23 cellular contexts compared by ENCODE assay signal in genomic region chr4:45172636-45173035, GRCh38.
A peak's percentile ranks its signal among the peaks of the same experiment; 100 is the strongest.
DNase-seq lines count a peak whose midpoint lies in the region; ATAC-seq and TF ChIP-seq lines count a peak whose summit lies in the region.
"Had no signal": no experiment of that assay in that cellular context is flagged by ENCODE, and none has a peak within 500 bp of the region (broad histone marks: within the 10 kb centered on the region; RNA-seq: fewer than 3 reads in every experiment).

No MANE protein-coding gene starts in this region.

- H3F3A ChIP-seq in neural progenitor cell (ENCODE audit: low read depth): no peaks in the 10 kb centered on the region

- H3K27ac ChIP-seq in endodermal cell (ENCODE audit: low read depth, low read length) (no peak overlapping the region), neural progenitor cell (no peak overlapping the region)
- H3K27ac ChIP-seq in effector memory CD4-positive, alpha-beta T cell (ENCODE audit: insufficient read depth, low read length, poor library complexity, severe bottlenecking): no peak overlapping the region
- H3K27ac ChIP-seq: GM23248, HL-60 had no signal

- H2AFZ ChIP-seq in neural progenitor cell (replicated peaks): peak overlapping the region; percentile 42
- H2AFZ ChIP-seq: GM23248 had no signal

- no peaks in the 10 kb centered on the region for H3K4me1 ChIP-seq in NT2/D1 (ENCODE audit: insufficient read depth, insufficient read length)
- no peaks in the 10 kb centered on the region for H3K4me1 ChIP-seq in endodermal cell (ENCODE audit: control insufficient read depth, insufficient read depth, low read length)
- H3K4me1 ChIP-seq in neural progenitor cell: no peaks in the 10 kb centered on the region
- H3K4me1 ChIP-seq in effector memory CD4-positive, alpha-beta T cell (ENCODE audit: control insufficient read depth, insufficient read depth, low read length, poor library complexity, severe bottlenecking): no peaks in the 10 kb centered on the region

- H3K36me3 Mint-ChIP-seq in CD14-positive monocyte: no peaks in the 10 kb centered on the region
- H3K36me3 Mint-ChIP-seq in endodermal cell (ENCODE audit: low read depth): no peaks in the 10 kb centered on the region
- no peaks in the 10 kb centered on the region for H3K36me3 Mint-ChIP-seq in neural progenitor cell

- H3K9me3 Mint-ChIP-seq in CD14-positive monocyte (peaks cover 3 to 19% (median 9%) of the 10 kb centered on the region in 7 donors), endodermal cell (peaks cover 12% of the 10 kb centered on the region), neural progenitor cell (peaks cover 19% of the 10 kb centered on the region)

- intact Hi-C loops in CD14-positive monocyte (cut with micrococcal nuclease): no loop called here

- no peak overlapping the region for H3K4me3 Mint-ChIP-seq in CD14-positive monocyte
- no peak overlapping the region for H3K4me3 Mint-ChIP-seq in endodermal cell
- H3K4me3 Mint-ChIP-seq in neural progenitor cell: no peak overlapping the region
- H3K4me3 Mint-ChIP-seq: CD4-positive, alpha-beta T cell had no signal

- no peak for ATAC-seq in GM19467 (IDR thresholded peaks at IDR 0.05; ENCODE audit: unreplicated experiment)
- ATAC-seq: HepG2, K562, PC-3 had no signal

- H3K27ac Mint-ChIP-seq in CD14-positive monocyte (no peak overlapping the region), endodermal cell (no peak overlapping the region), neural progenitor cell (no peak overlapping the region)
- H3K27ac Mint-ChIP-seq: CD4-positive, alpha-beta T cell had no signal

- no peaks in the 10 kb centered on the region for H3K79me2 ChIP-seq in neural progenitor cell (ENCODE audit: low read depth)

- H3K4me2 ChIP-seq in neural progenitor cell: no peak overlapping the region

- no peak overlapping the region for H3K9ac ChIP-seq in NT2/D1 (ENCODE audit: insufficient read length, low read depth)
- H3K9ac ChIP-seq in endodermal cell (ENCODE audit: extremely low read depth, low read length, poor library complexity, severe bottlenecking): no peak overlapping the region
- no peak overlapping the region for H3K9ac ChIP-seq in neural progenitor cell
- H3K9ac ChIP-seq: GM23248 had no signal

- no peak overlapping the region for H3K4me3 ChIP-seq in NT2/D1 (ENCODE audit: insufficient read length, low read depth)
- H3K4me3 ChIP-seq in endodermal cell (ENCODE audit: low read length): no peak overlapping the region
- no peak overlapping the region for H3K4me3 ChIP-seq in neural progenitor cell
- no peak overlapping the region for H3K4me3 ChIP-seq in effector memory CD4-positive, alpha-beta T cell (ENCODE audit: insufficient read depth, low read depth, low read length, poor library complexity, severe bottlenecking)
- H3K4me3 ChIP-seq: GM23248, K562 had no signal

- H3K27me3 ChIP-seq in NT2/D1 (ENCODE audit: insufficient read depth, insufficient read length): no peaks in the 10 kb centered on the region
- H3K27me3 ChIP-seq in endodermal cell (ENCODE audit: control insufficient read depth, insufficient read depth, low read length, poor library complexity, severe bottlenecking): no peaks in the 10 kb centered on the region
- H3K27me3 ChIP-seq in neural progenitor cell: no peaks in the 10 kb centered on the region
- H3K27me3 ChIP-seq in effector memory CD4-positive, alpha-beta T cell (replicated peaks; ENCODE audit: control insufficient read depth, insufficient read depth, low read length, poor library complexity, severe bottlenecking): no peaks in the 10 kb centered on the region

- no peaks in the 10 kb centered on the region for H4K20me1 ChIP-seq in neural progenitor cell (ENCODE audit: low read depth)

- TF ChIP-seq CTCF in CD14-positive monocyte (IDR thresholded peaks at IDR 0.05) (no peak), endodermal cell (conservative IDR thresholded peaks at IDR 0.05) (no peak), neural progenitor cell (IDR thresholded peaks at IDR 0.05) (no peak)

- peak; percentile 35 for DNase-seq in CD14-positive monocyte (ENCODE audit: low spot score)
- DNase-seq in NT2/D1 (ENCODE audit: low read depth, low spot score): peak; percentile 2
- DNase-seq in endodermal cell: peak; percentile 76
- DNase-seq in neural progenitor cell (ENCODE audit: low spot score): peak; percentile 33
- DNase-seq in 8988T: no peak
- no peak for DNase-seq in effector memory CD4-positive, alpha-beta T cell
- DNase-seq: CD4-positive, alpha-beta T cell; COR-L47; DMS79; GM23248; HCEC 1CT; NCI-H1092 treated with DMSO at 0.1 percent for 48 hours; NCI-H146; NCI-H2029; NCI-H2227 treated with DMSO at 0.1 percent for 48 hours; NCI-H510A; NCI-H748 treated with DMSO at 0.1 percent for 48 hours; PC-3; Right ventricle myocardium superior had no signal

- H3K4me1 Mint-ChIP-seq in CD14-positive monocyte (no peaks in the 10 kb centered on the region), endodermal cell (peaks cover 4% of the 10 kb centered on the region), neural progenitor cell (no peaks in the 10 kb centered on the region)

- H3K9me3 ChIP-seq in NT2/D1 (ENCODE audit: insufficient read depth, low read length): no peaks in the 10 kb centered on the region
- H3K9me3 ChIP-seq in endodermal cell (ENCODE audit: control insufficient read depth, low read length): no peaks in the 10 kb centered on the region
- no peaks in the 10 kb centered on the region for H3K9me3 ChIP-seq in neural progenitor cell (ENCODE audit: low read depth)
- H3K9me3 ChIP-seq in effector memory CD4-positive, alpha-beta T cell (ENCODE audit: control insufficient read depth, low read length): no peaks in the 10 kb centered on the region

- peaks cover 0 to 2% (median 0%) of the 10 kb centered on the region in 3 donors for H3K27me3 Mint-ChIP-seq in CD14-positive monocyte (ENCODE audit: low read depth in 3 of 3)
- H3K27me3 Mint-ChIP-seq in endodermal cell (ENCODE audit: insufficient read depth): no peaks in the 10 kb centered on the region
- H3K27me3 Mint-ChIP-seq in neural progenitor cell (ENCODE audit: insufficient read depth, low read depth): no peaks in the 10 kb centered on the region
- H3K27me3 Mint-ChIP-seq: CD4-positive, alpha-beta T cell had no signal

- WGBS in endodermal cell (ENCODE audit: insufficient coverage in 1 of 2, insufficient read length in 1 of 2), 2 experiments: 83 to 85% methylated on average over 1 to 6 of the region's 6 CpGs

- no peaks in the 10 kb centered on the region for H3K36me3 ChIP-seq in NT2/D1 (ENCODE audit: insufficient read depth, insufficient read length, low read length)
- no peaks in the 10 kb centered on the region for H3K36me3 ChIP-seq in endodermal cell (ENCODE audit: control insufficient read depth, insufficient read depth, low read length)
- H3K36me3 ChIP-seq in neural progenitor cell: no peaks in the 10 kb centered on the region
- H3K36me3 ChIP-seq in effector memory CD4-positive, alpha-beta T cell (ENCODE audit: control insufficient read depth, insufficient read depth, low read length): no peaks in the 10 kb centered on the region

Comparison
In these comparisons a context has a peak if more than half of its experiments do, and no peak if none do; other contexts are left out.
1. DNase-seq: peak in CD14-positive monocyte (single experiment), NT2/D1 (single experiment), endodermal cell (single experiment) and neural progenitor cell (single experiment); none in 8988T (single experiment) and effector memory CD4-positive, alpha-beta T cell (0 of 3).